37 cellular contexts compared by ENCODE assay signal in genomic region chr1:201332021-201332420, GRCh38. TPM values are rescaled to one million over a fixed set of nuclear protein-coding genes. Genes with fewer than 3 reads are reported as not detected.
"Had no signal": no experiment of that assay in that cellular context is flagged by ENCODE, and none has a peak within 500 bp of the region (broad histone marks: within the 10 kb centered on the region; RNA-seq: fewer than 3 reads in every experiment).

No MANE protein-coding gene starts in this region.

- H3K4me3 ChIP-seq: body of pancreas, coronary artery, dorsolateral prefrontal cortex, gastroesophageal sphincter, lung, ovary, psoas muscle, smooth muscle cell, stomach, thyroid gland, upper lobe of left lung had no signal

- H3K9me3 Mint-ChIP-seq: activated CD4-positive, alpha-beta memory T cell treated with anti-CD3 and anti-CD28 coated beads for 36 hours; activated CD4-positive, alpha-beta T cell treated with anti-CD3 and anti-CD28 coated beads, Interleukin-2, amount 10 ng/mL, durations not matched to agents 24 days and 14 days; activated naive CD4-positive, alpha-beta T cell treated with anti-CD3 and anti-CD28 coated beads, Interleukin-2, amount 50 U/mL, for 24 hours; activated T-cell treated with anti-CD3 and anti-CD28 coated beads, Interleukin-2, amount 50 U/mL, for 4 hours; activated T-helper 17 cell treated with anti-CD3 and anti-CD28 coated beads, Interleukin-2, amount 50 U/mL, for 72 hours; immature natural killer cell; natural killer cell; stimulated activated naive B cell treated with anti-CD40 and anti-IgM and Interleukin-4, amounts not matched to agents 10 μg/mL and 1 μg/mL and 100 μg/mL, for 72 hours; T-helper 1 cell treated with Interleukin-12 subunit alpha and Interleukin-12 subunit beta and Interleukin-4 antibody, amounts not matched to agents 30 μg/mL and 1 μg/mL, for 36 hours had no signal

- H3K36me3 ChIP-seq: gastroesophageal sphincter, ovary, stomach, thyroid gland, upper lobe of left lung had no signal

- ATAC-seq: activated T-cell treated with anti-CD3 and anti-CD28 coated beads, Interleukin-2, amount 50 U/mL, for 4 hours; activated T-helper 17 cell treated with anti-CD3 and anti-CD28 coated beads, Interleukin-2, amount 50 U/mL, for 72 hours; body of pancreas; gastroesophageal sphincter; left lobe of liver; natural killer cell; psoas muscle; stimulated activated naive B cell treated with anti-CD40 and anti-IgM and Interleukin-4, amounts not matched to agents 10 μg/mL and 1 μg/mL and 100 μg/mL, for 72 hours had no signal

- H3K27ac Mint-ChIP-seq: activated CD4-positive, alpha-beta memory T cell treated with anti-CD3 and anti-CD28 coated beads for 36 hours; activated CD4-positive, alpha-beta T cell treated with anti-CD3 and anti-CD28 coated beads, Interleukin-2, amount 10 ng/mL, durations not matched to agents 24 days and 14 days; activated naive CD4-positive, alpha-beta T cell treated with anti-CD3 and anti-CD28 coated beads, Interleukin-2, amount 50 U/mL, for 24 hours; activated T-helper 17 cell treated with anti-CD3 and anti-CD28 coated beads, Interleukin-2, amount 50 U/mL, for 72 hours; immature natural killer cell; natural killer cell; stimulated activated naive B cell treated with anti-CD40 and anti-IgM and Interleukin-4, amounts not matched to agents 10 μg/mL and 1 μg/mL and 100 μg/mL, for 72 hours; T-helper 1 cell treated with Interleukin-12 subunit alpha and Interleukin-12 subunit beta and Interleukin-4 antibody, amounts not matched to agents 30 μg/mL and 1 μg/mL, for 36 hours had no signal

- H3K4me2 ChIP-seq: smooth muscle cell had no signal

- H3K27ac ChIP-seq: body of pancreas, coronary artery, dorsolateral prefrontal cortex, gastroesophageal sphincter, ovary, psoas muscle, stomach, thyroid gland, upper lobe of left lung had no signal

- H3K36me3 Mint-ChIP-seq: activated CD4-positive, alpha-beta memory T cell treated with anti-CD3 and anti-CD28 coated beads for 36 hours; activated naive CD4-positive, alpha-beta T cell treated with anti-CD3 and anti-CD28 coated beads, Interleukin-2, amount 50 U/mL, for 24 hours; immature natural killer cell; natural killer cell; stimulated activated naive B cell treated with anti-CD40 and anti-IgM and Interleukin-4, amounts not matched to agents 10 μg/mL and 1 μg/mL and 100 μg/mL, for 72 hours had no signal

- DNase-seq: activated CD4-positive, alpha-beta memory T cell treated with anti-CD3 and anti-CD28 coated beads for 36 hours; activated CD4-positive, alpha-beta T cell treated with anti-CD3 and anti-CD28 coated beads, Interleukin-2, amount 10 ng/mL, durations not matched to agents 24 days and 14 days; activated CD4-positive, CD25-positive, alpha-beta regulatory T cell treated with anti-CD3 and anti-CD28 coated beads, Interleukin-2, amount 50 U/mL, for 72 hours; activated gamma-delta T cell treated with Interleukin-2 at 50 U/mL for 16 hours; activated T-cell treated with anti-CD3 and anti-CD28 coated beads, Interleukin-2, amount 50 U/mL, for 4 hours; anterior cingulate cortex; body of pancreas; cerebellar nuclear complex; effector memory CD4-positive, alpha-beta T cell; erythroblast; head of caudate nucleus; hypothalamus; immature natural killer cell; mesendoderm; natural killer cell; ovary; psoas muscle; stimulated activated CD4-positive, alpha-beta T cell treated with anti-CD3 and anti-CD28 coated beads, Interleukin-15, amount 100 ng/mL, for 24 hours; stimulated activated CD4-positive, alpha-beta T cell treated with anti-CD3 and anti-CD28 coated beads, Interleukin-2, amount 100 ng/mL, for 24 hours; stimulated activated naive B cell treated with anti-CD40 and anti-IgM and Interleukin-4, amounts not matched to agents 10 μg/mL and 1 μg/mL and 100 μg/mL, for 72 hours; stomach; SW 1271; thyroid gland; upper lobe of left lung had no signal

- H3K4me3 Mint-ChIP-seq: activated CD4-positive, alpha-beta memory T cell treated with anti-CD3 and anti-CD28 coated beads for 36 hours; activated CD4-positive, alpha-beta T cell treated with anti-CD3 and anti-CD28 coated beads, Interleukin-2, amount 10 ng/mL, durations not matched to agents 24 days and 14 days; activated naive CD4-positive, alpha-beta T cell treated with anti-CD3 and anti-CD28 coated beads, Interleukin-2, amount 50 U/mL, for 24 hours; activated T-cell treated with anti-CD3 and anti-CD28 coated beads, Interleukin-2, amount 50 U/mL, for 4 hours; activated T-helper 17 cell treated with anti-CD3 and anti-CD28 coated beads, Interleukin-2, amount 50 U/mL, for 72 hours; immature natural killer cell; natural killer cell; stimulated activated naive B cell treated with anti-CD40 and anti-IgM and Interleukin-4, amounts not matched to agents 10 μg/mL and 1 μg/mL and 100 μg/mL, for 72 hours; T-helper 1 cell treated with Interleukin-12 subunit alpha and Interleukin-12 subunit beta and Interleukin-4 antibody, amounts not matched to agents 30 μg/mL and 1 μg/mL, for 36 hours had no signal

- H3K27me3 Mint-ChIP-seq: activated CD4-positive, alpha-beta memory T cell treated with anti-CD3 and anti-CD28 coated beads for 36 hours; activated naive CD4-positive, alpha-beta T cell treated with anti-CD3 and anti-CD28 coated beads, Interleukin-2, amount 50 U/mL, for 24 hours; activated T-helper 17 cell treated with anti-CD3 and anti-CD28 coated beads, Interleukin-2, amount 50 U/mL, for 72 hours had no signal

- H3K4me1 Mint-ChIP-seq: activated CD4-positive, alpha-beta T cell treated with anti-CD3 and anti-CD28 coated beads, Interleukin-2, amount 10 ng/mL, durations not matched to agents 24 days and 14 days; activated naive CD4-positive, alpha-beta T cell treated with anti-CD3 and anti-CD28 coated beads, Interleukin-2, amount 50 U/mL, for 24 hours; activated T-helper 17 cell treated with anti-CD3 and anti-CD28 coated beads, Interleukin-2, amount 50 U/mL, for 72 hours; immature natural killer cell; natural killer cell; stimulated activated naive B cell treated with anti-CD40 and anti-IgM and Interleukin-4, amounts not matched to agents 10 μg/mL and 1 μg/mL and 100 μg/mL, for 72 hours had no signal

- H3K9me3 ChIP-seq: body of pancreas, gastroesophageal sphincter, ovary, psoas muscle, stomach, thyroid gland, upper lobe of left lung had no signal

- H3K27me3 ChIP-seq: body of pancreas, dorsolateral prefrontal cortex, gastroesophageal sphincter, ovary, thyroid gland, upper lobe of left lung had no signal

- H3K4me1 ChIP-seq: body of pancreas, gastroesophageal sphincter had no signal

RNA-seq across cellular contexts. Expression of gene TNNT2, which starts 45.5 kb away (rescaled TPM):
- total RNA-seq: activated CD4-positive, alpha-beta memory T cell treated with anti-CD3 and anti-CD28 coated beads for 36 hours; activated CD4-positive, alpha-beta T cell treated with anti-CD3 and anti-CD28 coated beads, Interleukin-2, amount 10 ng/mL, durations not matched to agents 24 days and 14 days; activated CD8-positive, alpha-beta memory T cell treated with anti-CD3 and anti-CD28 coated beads for 36 hours; activated T-cell treated with anti-CD3 and anti-CD28 coated beads, Interleukin-2, amount 50 U/mL, for 4 hours; activated T-helper 17 cell treated with anti-CD3 and anti-CD28 coated beads, Interleukin-2, amount 50 U/mL, for 72 hours; fibroblast of lung; natural killer cell had no signal
- polyA plus RNA-seq: immature natural killer cell had no signal

RNA-seq across cellular contexts. Expression of gene PKP1, which starts 48.7 kb away (rescaled TPM):
- total RNA-seq: activated CD4-positive, alpha-beta memory T cell treated with anti-CD3 and anti-CD28 coated beads for 36 hours; activated CD4-positive, alpha-beta T cell treated with anti-CD3 and anti-CD28 coated beads, Interleukin-2, amount 10 ng/mL, durations not matched to agents 24 days and 14 days; activated CD8-positive, alpha-beta memory T cell treated with anti-CD3 and anti-CD28 coated beads for 36 hours; activated T-cell treated with anti-CD3 and anti-CD28 coated beads, Interleukin-2, amount 50 U/mL, for 4 hours; activated T-helper 17 cell treated with anti-CD3 and anti-CD28 coated beads, Interleukin-2, amount 50 U/mL, for 72 hours; fibroblast of villous mesenchyme; mononuclear cell; natural killer cell had no signal
- polyA plus RNA-seq: immature natural killer cell had no signal
